In genomic region chr10:97925308-97925938, GRCh38 we compare ENCODE assay signal across 21 cellular contexts.
DNase-seq lines count a peak whose midpoint lies in the region; ATAC-seq, FAIRE-seq and TF ChIP-seq lines count a peak whose summit lies in the region.
"Had no signal": no experiment of that assay in that cellular context is flagged by ENCODE, and none has a peak within 500 bp of the region (broad histone marks: within the 10 kb centered on the region; RNA-seq: fewer than 3 reads in every experiment).

No MANE protein-coding gene starts in this region.

- H3K36me3 ChIP-seq in HepG2 (replicated peaks in 1 of 2; ENCODE audit: control insufficient read depth in 1 of 2, insufficient read depth in 2 of 2, low read length in 2 of 2) (no peaks in the 10 kb centered on the region), right lobe of liver (no peaks in the 10 kb centered on the region), GM12878 (ENCODE audit: control insufficient read depth in 2 of 2, insufficient read depth in 2 of 2, low read length in 1 of 2) (no peaks in the 10 kb centered on the region), uterus (no peaks in the 10 kb centered on the region)
- H3K36me3 ChIP-seq: BE2C had no signal

- H4K20me1 ChIP-seq in HepG2 (ENCODE audit: insufficient read depth, low read length) (no peaks in the 10 kb centered on the region), GM12878 (ENCODE audit: control insufficient read depth, insufficient read depth) (no peaks in the 10 kb centered on the region)

- TF ChIP-seq EP300 in HepG2 (IDR thresholded peaks at IDR 0.05; ENCODE audit: low read depth in 2 of 2, low read length in 2 of 2) (no peak), HepG2 (CRISPR knock-in tag; IDR thresholded peaks at IDR 0.05; ENCODE audit: borderline replicate concordance) (no peak), GM12878 (IDR thresholded peaks at IDR 0.05; ENCODE audit: borderline replicate concordance in 1 of 2, control insufficient read depth in 1 of 2, low read depth in 2 of 2, low read length in 2 of 2) (no peak)

- no peak overlapping the region for H3K4me3 Mint-ChIP-seq in stimulated activated memory B cell treated with anti-CD40 and anti-IgM and Interleukin-4, amounts not matched to agents 10 μg/mL and 1 μg/mL and 100 μg/mL, for 72 hours
- H3K4me3 Mint-ChIP-seq: CD4-positive, alpha-beta T cell; GM23338 had no signal

- no peak for FAIRE-seq in HepG2 (lab: Jason Lieb, UNC)
- FAIRE-seq in GM12878 (lab: Jason Lieb, UNC) = no peak
- FAIRE-seq: A204.1, D721Med, G401.6, GM12892, GM18507 had no signal

- H3K4me2 ChIP-seq in HepG2 (ENCODE audit: low read depth, low read length) (no peak overlapping the region), GM12878 (ENCODE audit: control insufficient read depth, insufficient read depth) (no peak overlapping the region)
- H3K4me2 ChIP-seq: GM23338 had no signal

- H2AFZ ChIP-seq in HepG2 (ENCODE audit: low read length) (no peak overlapping the region), GM12878 (ENCODE audit: control insufficient read depth, low read depth, low read length) (no peak overlapping the region)
- H2AFZ ChIP-seq: GM23338 had no signal

- intact Hi-C loops in HepG2 (cut with micrococcal nuclease; ENCODE audit: unreplicated experiment) (no loop called here), right lobe of liver (cut with DNase I) (loop anchor here in 1 of 2 donors (5.0 kb wide), 1 partner anchor 112 kb away; no protein-coding TSS in a partner anchor), GM12878 (cut with micrococcal nuclease; ENCODE audit: unreplicated experiment) (no loop called here), posterior vena cava (cut with DNase I) (no loop called here), uterus (cut with DNase I; ENCODE audit: low total_unique reads) (no loop called here)

- TF ChIP-seq POLR2A in HepG2 (IDR thresholded peaks at IDR 0.05; ENCODE audit: insufficient read depth in 1 of 2, low read depth in 2 of 2, low read length in 2 of 2) = no peak
- TF ChIP-seq POLR2A in right lobe of liver (IDR thresholded peaks at IDR 0.05) = no peak
- TF ChIP-seq POLR2A in GM12878 (IDR thresholded peaks at IDR 0.05; ENCODE audit: low read depth, low read length) = no peak
- no peak for TF ChIP-seq POLR2A in uterus (IDR thresholded peaks at IDR 0.05)

- H3K9me3 Mint-ChIP-seq in stimulated activated memory B cell treated with anti-CD40 and anti-IgM and Interleukin-4, amounts not matched to agents 10 μg/mL and 1 μg/mL and 100 μg/mL, for 72 hours = peaks cover 5% of the 10 kb centered on the region
- H3K9me3 Mint-ChIP-seq: CD4-positive, alpha-beta T cell had no signal

- H3K4me1 Mint-ChIP-seq in stimulated activated memory B cell treated with anti-CD40 and anti-IgM and Interleukin-4, amounts not matched to agents 10 μg/mL and 1 μg/mL and 100 μg/mL, for 72 hours = no peaks in the 10 kb centered on the region

- POLR2A ChIA-PET in HepG2 (lab: Yijun Ruan, JAX) (no interaction called here), GM12878 (lab: Charles Lee) (no interaction called here)

- peaks cover 4 to 37% of the 10 kb centered on the region in 2 experiments for H3K27me3 ChIP-seq in HepG2 (ENCODE audit: control insufficient read depth in 1 of 2, insufficient read depth in 2 of 2, low read length in 2 of 2)
- no peaks in the 10 kb centered on the region for H3K27me3 ChIP-seq in right lobe of liver
- H3K27me3 ChIP-seq in GM12878 (replicated peaks in 1 of 2; ENCODE audit: control insufficient read depth in 2 of 2, insufficient read depth in 2 of 2, low read length in 1 of 2) = peaks cover 0 to 6% of the 10 kb centered on the region in 2 experiments; a peak in 3 of 4 replicates
- no peaks in the 10 kb centered on the region for H3K27me3 ChIP-seq in uterus
- H3K27me3 ChIP-seq: BE2C had no signal

- H3K79me2 ChIP-seq in HepG2 (ENCODE audit: insufficient read depth, low read length) (no peaks in the 10 kb centered on the region), GM12878 (ENCODE audit: control insufficient read depth, insufficient read depth, low read length) (no peaks in the 10 kb centered on the region)

- H3K27ac ChIP-seq in HepG2 (ENCODE audit: extremely low read length, insufficient read depth, low read length) (no peak overlapping the region), right lobe of liver (no peak overlapping the region), GM12878 (ENCODE audit: control insufficient read depth, insufficient read depth) (no peak overlapping the region), uterus (no peak overlapping the region)

- H3K9ac ChIP-seq in HepG2 (ENCODE audit: insufficient read depth, low read depth, low read length) (no peak overlapping the region), GM12878 (ENCODE audit: control insufficient read depth, insufficient read depth, low read length) (no peak overlapping the region)

- SMC1A ChIA-PET in GM12878 (lab: Charles Lee; ENCODE audit: uncharacterized antibody, unreplicated experiment) = no interaction called here

- H3K4me1 ChIP-seq in HepG2 (ENCODE audit: insufficient read depth, low read length) (no peaks in the 10 kb centered on the region), right lobe of liver (peaks cover 0 to 5% (median 0%) of the 10 kb centered on the region in 4 donors), GM12878 (ENCODE audit: control insufficient read depth, insufficient read depth, low read length) (no peaks in the 10 kb centered on the region), uterus (no peaks in the 10 kb centered on the region)
- H3K4me1 ChIP-seq: BE2C, Caco-2 had no signal

- TF ChIP-seq CTCF in HepG2 (CRISPR knock-in tag; IDR thresholded peaks at IDR 0.05) (no peak), right lobe of liver (IDR thresholded peaks at IDR 0.05) (no peak), GM12878 (IDR thresholded peaks at IDR 0.05 in 2 of 3, conservative IDR thresholded peaks at IDR 0.05 in 1 of 3; ENCODE audit: control insufficient read depth in 2 of 3, extremely low read depth in 1 of 3, insufficient read depth in 1 of 3, low read depth in 3 of 3, low read length in 3 of 3) (no peak), uterus (IDR thresholded peaks at IDR 0.05) (no peak)

- CTCF ChIA-PET in HepG2 (lab: Yijun Ruan, JAX; ENCODE audit: low intra/inter-chr PET ratio, low total read pairs) = no interaction called here
- CTCF ChIA-PET in GM12878 (lab: Yijun Ruan, JAX) = no interaction called here

- no peaks in the 10 kb centered on the region for H3K36me3 Mint-ChIP-seq in stimulated activated memory B cell treated with anti-CD40 and anti-IgM and Interleukin-4, amounts not matched to agents 10 μg/mL and 1 μg/mL and 100 μg/mL, for 72 hours

- DNase-seq in HepG2 (ENCODE audit: low spot score) (no peak), right lobe of liver (no peak), GM12878 (ENCODE audit: low read depth, low spot score) (no peak), posterior vena cava (ENCODE audit: low spot score) (peak; percentile 26), midbrain (lab: John Stamatoyannopoulos, UW) (no peak), uterus (no peak)
- DNase-seq: ACHN; BE2C; C1 segment of cervical spinal cord; Caco-2; CD4-positive, alpha-beta T cell; H7 had no signal

- no peak overlapping the region for H3K4me3 ChIP-seq in HepG2 (replicated peaks in 1 of 3; ENCODE audit: insufficient read depth in 1 of 3, low read depth in 2 of 3, low read length in 3 of 3)
- no peak overlapping the region for H3K4me3 ChIP-seq in right lobe of liver
- no peak overlapping the region for H3K4me3 ChIP-seq in GM12878
- no peak overlapping the region for H3K4me3 ChIP-seq in uterus
- H3K4me3 ChIP-seq: GM23338 had no signal

- in situ Hi-C loops in HepG2 (cut with HindIII; ENCODE audit: extremely low pct_ligation_motif_present, low pct_unique_long_range_greater_than_20kb) (no loop called here), GM12878 (cut with MboI) (no loop called here)

- RAD21 ChIA-PET in GM12878 (lab: Charles Lee; ENCODE audit: unreplicated experiment) = no interaction called here

- no peak for ATAC-seq in HepG2
- ATAC-seq in right lobe of liver = no peak
- no peak for ATAC-seq in GM12878
- peak; percentile 9 for ATAC-seq in stimulated activated memory B cell treated with anti-CD40 and anti-IgM and Interleukin-4, amounts not matched to agents 10 μg/mL and 1 μg/mL and 100 μg/mL, for 72 hours
- no peak for ATAC-seq in HG02571 (IDR thresholded peaks at IDR 0.05; ENCODE audit: unreplicated experiment)
- ATAC-seq: GM23338, HCT116 had no signal

- H3K27me3 Mint-ChIP-seq in stimulated activated memory B cell treated with anti-CD40 and anti-IgM and Interleukin-4, amounts not matched to agents 10 μg/mL and 1 μg/mL and 100 μg/mL, for 72 hours = peaks cover 57% of the 10 kb centered on the region

- H3K9me3 ChIP-seq in HepG2 (ENCODE audit: low read length) = no peaks in the 10 kb centered on the region
- H3K9me3 ChIP-seq in right lobe of liver = no peaks in the 10 kb centered on the region
- H3K9me3 ChIP-seq in GM12878 (replicated peaks; ENCODE audit: control insufficient read depth, insufficient read depth, low read length) = no peaks in the 10 kb centered on the region
- H3K9me3 ChIP-seq in uterus = no peaks in the 10 kb centered on the region
- H3K9me3 ChIP-seq: BE2C, Caco-2 had no signal

- BruUV-seq in HepG2 (replicated peaks; lab: Mats Ljungman, UMichigan) (no TSS peak), GM12878 (replicated peaks; lab: Mats Ljungman, UMichigan) (no TSS peak)

- WGBS in HepG2 (ENCODE audit: low lambda C conversion rate) = 22% methylated on average over 10 of the region's 11 CpGs
- 81% methylated on average over 9 of the region's 11 CpGs for WGBS in right lobe of liver (ENCODE audit: insufficient coverage, low coverage, low lambda C conversion rate, missing lambda C conversion rate)
- 50% methylated on average over 11 of the region's 11 CpGs for WGBS in GM12878 (ENCODE audit: insufficient coverage, insufficient replicate concordance, low lambda C conversion rate, missing lambda C conversion rate)

- no peak overlapping the region for H3K27ac Mint-ChIP-seq in stimulated activated memory B cell treated with anti-CD40 and anti-IgM and Interleukin-4, amounts not matched to agents 10 μg/mL and 1 μg/mL and 100 μg/mL, for 72 hours
- H3K27ac Mint-ChIP-seq: CD4-positive, alpha-beta T cell; GM23338 had no signal

- TF ChIP-seq RAD21 in HepG2 (CRISPR knock-in tag; IDR thresholded peaks at IDR 0.05) = no peak
- no peak for TF ChIP-seq RAD21 in GM12878 (IDR thresholded peaks at IDR 0.05; ENCODE audit: insufficient read depth, low read depth, low read length)

TF ChIP-seq in HepG2, 621 proteins besides CTCF, POLR2A, EP300 and RAD21 (continues in another document):
- TF ChIP-seq CREB1 (IDR thresholded peaks at IDR 0.05) (0 out of 2 replicates have a peak, but pooled peaks have one; percentile 18), CREB1 (CRISPR knock-in tag; IDR thresholded peaks at IDR 0.05) (no peak), MLLT10 (CRISPR knock-in tag; IDR thresholded peaks at IDR 0.05) (no peak), ZNF75D (CRISPR knock-in tag; IDR thresholded peaks at IDR 0.05; ENCODE audit: borderline replicate concordance) (no peak), ARNTL (CRISPR knock-in tag; IDR thresholded peaks at IDR 0.05) (no peak)

TF ChIP-seq in GM12878, 131 proteins besides CTCF, POLR2A, EP300 and RAD21 (continues in another document):
- no peak for TF ChIP-seq MEF2A (IDR thresholded peaks at IDR 0.05; ENCODE audit: insufficient read depth, low read depth, low read length)

Comparison
In these comparisons a context has a peak if more than half of its experiments do, and no peak if none do; other contexts are left out.
1. Of the 75 proteins assayed by ChIP-seq in both HepG2 and GM12878: peak only in HepG2: none; only in GM12878: BCL3; in both: none; in neither: 73; mixed calls (peak in some experiments, not most) for 1.